1 cellular context compared by ENCODE assay signal in the genomic region with DNA sequence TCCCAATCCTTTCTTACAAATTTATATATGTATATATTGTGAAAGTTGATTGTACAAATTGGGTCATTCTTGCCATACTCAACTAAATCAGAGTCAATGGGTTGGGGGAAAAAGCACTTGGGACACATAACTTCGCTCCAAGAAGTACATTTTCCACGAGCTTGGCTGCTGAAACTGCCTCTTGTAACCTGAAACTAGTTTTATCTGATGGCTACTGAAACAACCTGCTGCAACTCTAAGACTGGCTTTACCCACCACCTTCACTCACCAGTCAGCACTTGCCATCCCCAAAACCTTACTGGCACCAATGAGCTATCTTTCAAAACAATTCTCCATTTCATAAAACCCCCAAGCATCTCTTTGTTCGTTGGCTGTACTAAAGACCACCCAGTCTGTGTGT.
TF ChIP-seq lines count a peak whose summit lies in the region.

No MANE protein-coding gene starts in this region.

TF ChIP-seq in HEK293, 187 proteins besides CTCF, POLR2A, EP300 and RAD21 (continued from another document and continues in another):
- no peak for TF ChIP-seq FEZF1 (tag by site-specific recombination; IDR thresholded peaks at IDR 0.05)
- no peak for TF ChIP-seq ZNF26 (tag by site-specific recombination; IDR thresholded peaks at IDR 0.05)
- TF ChIP-seq, protein P1, sequence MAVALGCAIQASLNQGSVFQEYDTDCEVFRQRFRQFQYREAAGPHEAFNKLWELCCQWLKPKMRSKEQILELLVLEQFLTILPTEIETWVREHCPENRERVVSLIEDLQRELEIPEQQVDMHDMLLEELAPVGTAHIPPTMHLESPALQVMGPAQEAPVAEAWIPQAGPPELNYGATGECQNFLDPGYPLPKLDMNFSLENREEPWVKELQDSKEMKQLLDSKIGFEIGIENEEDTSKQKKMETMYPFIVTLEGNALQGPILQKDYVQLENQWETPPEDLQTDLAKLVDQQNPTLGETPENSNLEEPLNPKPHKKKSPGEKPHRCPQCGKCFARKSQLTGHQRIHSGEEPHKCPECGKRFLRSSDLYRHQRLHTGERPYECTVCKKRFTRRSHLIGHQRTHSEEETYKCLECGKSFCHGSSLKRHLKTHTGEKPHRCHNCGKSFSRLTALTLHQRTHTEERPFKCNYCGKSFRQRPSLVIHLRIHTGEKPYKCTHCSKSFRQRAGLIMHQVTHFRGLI (tag by site-specific recombination; IDR thresholded peaks at IDR 0.05): no peak
- TF ChIP-seq BCL11A (tag by site-specific recombination; IDR thresholded peaks at IDR 0.05; ENCODE audit: low read depth): no peak
- TF ChIP-seq GLIS1 (tag by site-specific recombination; IDR thresholded peaks at IDR 0.05): no peak
- TF ChIP-seq ZNF221 (tag by site-specific recombination; IDR thresholded peaks at IDR 0.05; ENCODE audit: borderline replicate concordance): no peak
- TF ChIP-seq, protein P2, sequence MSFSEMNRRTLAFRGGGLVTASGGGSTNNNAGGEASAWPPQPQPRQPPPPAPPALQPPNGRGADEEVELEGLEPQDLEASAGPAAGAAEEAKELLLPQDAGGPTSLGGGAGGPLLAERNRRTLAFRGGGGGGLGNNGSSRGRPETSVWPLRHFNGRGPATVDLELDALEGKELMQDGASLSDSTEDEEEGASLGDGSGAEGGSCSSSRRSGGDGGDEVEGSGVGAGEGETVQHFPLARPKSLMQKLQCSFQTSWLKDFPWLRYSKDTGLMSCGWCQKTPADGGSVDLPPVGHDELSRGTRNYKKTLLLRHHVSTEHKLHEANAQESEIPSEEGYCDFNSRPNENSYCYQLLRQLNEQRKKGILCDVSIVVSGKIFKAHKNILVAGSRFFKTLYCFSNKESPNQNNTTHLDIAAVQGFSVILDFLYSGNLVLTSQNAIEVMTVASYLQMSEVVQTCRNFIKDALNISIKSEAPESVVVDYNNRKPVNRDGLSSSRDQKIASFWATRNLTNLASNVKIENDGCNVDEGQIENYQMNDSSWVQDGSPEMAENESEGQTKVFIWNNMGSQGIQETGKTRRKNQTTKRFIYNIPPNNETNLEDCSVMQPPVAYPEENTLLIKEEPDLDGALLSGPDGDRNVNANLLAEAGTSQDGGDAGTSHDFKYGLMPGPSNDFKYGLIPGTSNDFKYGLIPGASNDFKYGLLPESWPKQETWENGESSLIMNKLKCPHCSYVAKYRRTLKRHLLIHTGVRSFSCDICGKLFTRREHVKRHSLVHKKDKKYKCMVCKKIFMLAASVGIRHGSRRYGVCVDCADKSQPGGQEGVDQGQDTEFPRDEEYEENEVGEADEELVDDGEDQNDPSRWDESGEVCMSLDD (tag by site-specific recombination; IDR thresholded peaks at IDR 0.05): no peak
- no peak for TF ChIP-seq ZNF335 (tag by site-specific recombination; conservative IDR thresholded peaks at IDR 0.05)
- TF ChIP-seq ZNF501 (tag by site-specific recombination; IDR thresholded peaks at IDR 0.05): no peak
- no peak for TF ChIP-seq ZNF785 (tag by site-specific recombination; IDR thresholded peaks at IDR 0.05)
- TF ChIP-seq ZNF302 (tag by site-specific recombination; IDR thresholded peaks at IDR 0.05; ENCODE audit: low read depth): no peak
- TF ChIP-seq ZNF280D (tag by site-specific recombination; IDR thresholded peaks at IDR 0.05): no peak
- TF ChIP-seq ZNF654 (tag by site-specific recombination; IDR thresholded peaks at IDR 0.05; ENCODE audit: low read depth): no peak
- TF ChIP-seq WT1 (tag by site-specific recombination; IDR thresholded peaks at IDR 0.05): no peak
- no peak for TF ChIP-seq ZNF791 (tag by site-specific recombination; IDR thresholded peaks at IDR 0.05)
- no peak for TF ChIP-seq ZFP37 (tag by site-specific recombination; IDR thresholded peaks at IDR 0.05)
- no peak for TF ChIP-seq HIC1 (tag by site-specific recombination; IDR thresholded peaks at IDR 0.05)
- TF ChIP-seq, protein P3, sequence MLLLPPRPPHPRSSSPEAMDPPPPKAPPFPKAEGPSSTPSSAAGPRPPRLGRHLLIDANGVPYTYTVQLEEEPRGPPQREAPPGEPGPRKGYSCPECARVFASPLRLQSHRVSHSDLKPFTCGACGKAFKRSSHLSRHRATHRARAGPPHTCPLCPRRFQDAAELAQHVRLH (tag by site-specific recombination; IDR thresholded peaks at IDR 0.05): peak; percentile 41; the same call in 1 of the 2 replicates
- no peak for TF ChIP-seq ZNF266 (tag by site-specific recombination; IDR thresholded peaks at IDR 0.05; ENCODE audit: low read depth)
- 0 out of 2 replicates have a peak, but pooled peaks have one; percentile 23 for TF ChIP-seq ZSCAN30 (tag by site-specific recombination; IDR thresholded peaks at IDR 0.05)
- no peak for TF ChIP-seq ZNF488 (tag by site-specific recombination; IDR thresholded peaks at IDR 0.05)
- TF ChIP-seq ZNF37A (tag by site-specific recombination; IDR thresholded peaks at IDR 0.05): no peak
- TF ChIP-seq ZNF530 (tag by site-specific recombination; IDR thresholded peaks at IDR 0.05; ENCODE audit: low read depth): no peak
- TF ChIP-seq ZFHX2 (tag by site-specific recombination; conservative IDR thresholded peaks at IDR 0.05): no peak
- TF ChIP-seq, protein P4, sequence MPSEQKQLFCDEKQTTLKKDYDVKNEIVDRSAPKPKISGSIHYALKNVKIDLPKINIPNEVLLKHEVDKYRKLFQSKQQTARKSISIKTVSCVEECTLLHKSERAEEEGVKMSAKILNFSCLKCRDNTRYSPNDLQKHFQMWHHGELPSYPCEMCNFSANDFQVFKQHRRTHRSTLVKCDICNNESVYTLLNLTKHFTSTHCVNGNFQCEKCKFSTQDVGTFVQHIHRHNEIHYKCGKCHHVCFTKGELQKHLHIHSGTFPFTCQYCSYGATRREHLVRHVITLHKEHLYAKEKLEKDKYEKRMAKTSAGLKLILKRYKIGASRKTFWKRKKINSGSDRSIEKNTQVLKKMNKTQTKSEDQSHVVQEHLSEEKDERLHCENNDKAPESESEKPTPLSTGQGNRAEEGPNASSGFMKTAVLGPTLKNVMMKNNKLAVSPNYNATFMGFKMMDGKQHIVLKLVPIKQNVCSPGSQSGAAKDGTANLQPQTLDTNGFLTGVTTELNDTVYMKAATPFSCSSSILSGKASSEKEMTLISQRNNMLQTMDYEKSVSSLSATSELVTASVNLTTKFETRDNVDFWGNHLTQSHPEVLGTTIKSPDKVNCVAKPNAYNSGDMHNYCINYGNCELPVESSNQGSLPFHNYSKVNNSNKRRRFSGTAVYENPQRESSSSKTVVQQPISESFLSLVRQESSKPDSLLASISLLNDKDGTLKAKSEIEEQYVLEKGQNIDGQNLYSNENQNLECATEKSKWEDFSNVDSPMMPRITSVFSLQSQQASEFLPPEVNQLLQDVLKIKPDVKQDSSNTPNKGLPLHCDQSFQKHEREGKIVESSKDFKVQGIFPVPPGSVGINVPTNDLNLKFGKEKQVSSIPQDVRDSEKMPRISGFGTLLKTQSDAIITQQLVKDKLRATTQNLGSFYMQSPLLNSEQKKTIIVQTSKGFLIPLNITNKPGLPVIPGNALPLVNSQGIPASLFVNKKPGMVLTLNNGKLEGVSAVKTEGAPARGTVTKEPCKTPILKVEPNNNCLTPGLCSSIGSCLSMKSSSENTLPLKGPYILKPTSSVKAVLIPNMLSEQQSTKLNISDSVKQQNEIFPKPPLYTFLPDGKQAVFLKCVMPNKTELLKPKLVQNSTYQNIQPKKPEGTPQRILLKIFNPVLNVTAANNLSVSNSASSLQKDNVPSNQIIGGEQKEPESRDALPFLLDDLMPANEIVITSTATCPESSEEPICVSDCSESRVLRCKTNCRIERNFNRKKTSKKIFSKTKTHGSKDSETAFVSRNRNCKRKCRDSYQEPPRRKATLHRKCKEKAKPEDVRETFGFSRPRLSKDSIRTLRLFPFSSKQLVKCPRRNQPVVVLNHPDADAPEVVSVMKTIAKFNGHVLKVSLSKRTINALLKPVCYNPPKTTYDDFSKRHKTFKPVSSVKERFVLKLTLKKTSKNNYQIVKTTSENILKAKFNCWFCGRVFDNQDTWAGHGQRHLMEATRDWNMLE (tag by site-specific recombination; conservative IDR thresholded peaks at IDR 0.05; ENCODE audit: low read depth): 0 out of 2 replicates have a peak, but pooled peaks have one; percentile 19
- no peak for TF ChIP-seq ZNF366 (tag by site-specific recombination; conservative IDR thresholded peaks at IDR 0.05)
- TF ChIP-seq ZNF76 (tag by site-specific recombination; IDR thresholded peaks at IDR 0.05; ENCODE audit: borderline replicate concordance, low read depth): no peak
- TF ChIP-seq ZSCAN16 (tag by site-specific recombination; IDR thresholded peaks at IDR 0.05): 0 out of 2 replicates have a peak, but pooled peaks have one; percentile 17
- TF ChIP-seq PRDM10 (tag by site-specific recombination; IDR thresholded peaks at IDR 0.05): no peak
- no peak for TF ChIP-seq ZNF555 (tag by site-specific recombination; conservative IDR thresholded peaks at IDR 0.05)
